8 cellular contexts compared by ENCODE assay signal in genomic region chr1:9689971-9690381, GRCh38. TPM values are rescaled to one million over a fixed set of nuclear protein-coding genes. Genes with fewer than 3 reads are reported as not detected.
DNase-seq lines count a peak whose midpoint lies in the region; ATAC-seq and TF ChIP-seq lines count a peak whose summit lies in the region.

No MANE protein-coding gene starts in this region.

- H3K4me1 ChIP-seq in RWPE2 (ENCODE audit: insufficient read depth, poor library complexity, severe bottlenecking) = peaks cover 27% of the 10 kb centered on the region
- H3K4me1 ChIP-seq in esophagus (ENCODE audit: control insufficient read depth in 2 of 2, insufficient read depth in 2 of 2, low read length in 1 of 2) = peaks cover 4 to 8% of the 10 kb centered on the region in 2 donors

- H3K27me3 ChIP-seq in GM06990 (replicated peaks; ENCODE audit: control insufficient read depth, insufficient read depth, low read length) (no peaks in the 10 kb centered on the region), RWPE2 (ENCODE audit: insufficient read depth, poor library complexity, severe bottlenecking) (no peaks in the 10 kb centered on the region), esophagus (ENCODE audit: control insufficient read depth in 1 of 2, insufficient read depth in 2 of 2, low read length in 2 of 2) (no peaks in the 10 kb centered on the region)

- no peak for TF ChIP-seq CTCF in GM06990 (IDR thresholded peaks at IDR 0.05; ENCODE audit: insufficient read depth, low read length, poor library complexity, severe bottlenecking)
- TF ChIP-seq CTCF in RWPE2 (IDR thresholded peaks at IDR 0.05; ENCODE audit: poor library complexity, severe bottlenecking) = peak; percentile 30

- H3K4me1 Mint-ChIP-seq in natural killer cell treated with Interleukin-12 subunit alpha and Interleukin-12 subunit beta and Interleukin-15 and Interleukin-18, amount 100 ng/mL, for 72 hours (ENCODE audit: low read depth in 2 of 2) = peaks cover 53% of the 10 kb centered on the region in 2 donors

- ATAC-seq in RWPE2 (ENCODE audit: low read depth) (0 out of 3 replicates have a peak, but pooled peaks have one; percentile 1), HG03520 (IDR thresholded peaks at IDR 0.05; ENCODE audit: unreplicated experiment) (no peak), HG03159 (IDR thresholded peaks at IDR 0.05; ENCODE audit: unreplicated experiment) (no peak), GM18868 (IDR thresholded peaks at IDR 0.05; ENCODE audit: unreplicated experiment) (no peak)
- ATAC-seq in natural killer cell treated with Interleukin-12 subunit alpha and Interleukin-12 subunit beta and Interleukin-15 and Interleukin-18, amount 100 ng/mL, for 72 hours = no peak

- no peak for DNase-seq in GM06990 (ENCODE audit: extremely low read depth, insufficient read length)
- DNase-seq in RWPE2 (ENCODE audit: low spot score) = no peak
- no peak for DNase-seq in natural killer cell treated with Interleukin-12 subunit alpha and Interleukin-12 subunit beta and Interleukin-15 and Interleukin-18, amount 100 ng/mL, for 72 hours (ENCODE audit: low spot score)
- DNase-seq in dedifferentiated amniotic fluid mesenchymal stem cell (ENCODE audit: extremely low spot score) = no peak

- peak overlapping the region; percentile 82 to 83 for H3K27ac Mint-ChIP-seq in natural killer cell treated with Interleukin-12 subunit alpha and Interleukin-12 subunit beta and Interleukin-15 and Interleukin-18, amount 100 ng/mL, for 72 hours

- WGBS in esophagus, 2 donors = 12 to 15% methylated on average over 20 to 23 of the region's 23 CpGs

- H3K9me3 Mint-ChIP-seq in natural killer cell treated with Interleukin-12 subunit alpha and Interleukin-12 subunit beta and Interleukin-15 and Interleukin-18, amount 100 ng/mL, for 72 hours = no peaks in the 10 kb centered on the region

- H3K9me3 ChIP-seq in RWPE2 (ENCODE audit: severe bottlenecking) (no peaks in the 10 kb centered on the region), esophagus (ENCODE audit: control insufficient read depth in 2 of 2, insufficient read depth in 1 of 2, low read depth in 1 of 2, low read length in 1 of 2) (no peaks in the 10 kb centered on the region)

- H3K27me3 Mint-ChIP-seq in natural killer cell treated with Interleukin-12 subunit alpha and Interleukin-12 subunit beta and Interleukin-15 and Interleukin-18, amount 100 ng/mL, for 72 hours = no peaks in the 10 kb centered on the region

- H3K36me3 Mint-ChIP-seq in natural killer cell treated with Interleukin-12 subunit alpha and Interleukin-12 subunit beta and Interleukin-15 and Interleukin-18, amount 100 ng/mL, for 72 hours = peaks cover 8% of the 10 kb centered on the region

- H3K4me3 ChIP-seq in GM06990 (replicated peaks; ENCODE audit: low read depth, low read length) (peak overlapping the region; percentile 43), RWPE2 (ENCODE audit: severe bottlenecking) (peak overlapping the region; percentile 58), esophagus (ENCODE audit: low read depth in 1 of 2, low read length in 2 of 2) (peak overlapping the region; percentile 48 to 62)

- peak overlapping the region; percentile 99 for H3K4me3 Mint-ChIP-seq in natural killer cell treated with Interleukin-12 subunit alpha and Interleukin-12 subunit beta and Interleukin-15 and Interleukin-18, amount 100 ng/mL, for 72 hours

- peak overlapping the region; percentile 68 for H3K27ac ChIP-seq in RWPE2 (ENCODE audit: poor library complexity, severe bottlenecking)
- H3K27ac ChIP-seq in esophagus (ENCODE audit: low read depth in 2 of 2, low read length in 1 of 2) = no peak overlapping the region

- H3K36me3 ChIP-seq in GM06990 (ENCODE audit: control insufficient read depth, insufficient read depth, low read length) (peaks cover 7% of the 10 kb centered on the region), RWPE2 (ENCODE audit: low read depth) (no peaks in the 10 kb centered on the region), esophagus (ENCODE audit: control insufficient read depth in 2 of 2, insufficient read depth in 2 of 2, low read length in 1 of 2) (no peaks in the 10 kb centered on the region)

RNA-seq across cellular contexts. Expression of gene PIK3CD, which starts 38.4 kb away (rescaled TPM):
- polyA plus RNA-seq in esophagus = 1 to 10 TPM; 3.2 to 4.2 TPM
- total RNA-seq in natural killer cell treated with Interleukin-12 subunit alpha and Interleukin-12 subunit beta and Interleukin-15 and Interleukin-18, amount 100 ng/mL, for 72 hours = 100 to 1,000 TPM; 273 to 444 TPM
